Comparison of ENCODE assay signal across 31 cellular contexts in genomic region chr22:49251371-49251770, GRCh38.
"Had no signal": no experiment of that assay in that cellular context is flagged by ENCODE, and none has a peak within 500 bp of the region (broad histone marks: within the 10 kb centered on the region; RNA-seq: fewer than 3 reads in every experiment).

No MANE protein-coding gene starts in this region.

- H3K36me3 ChIP-seq: adrenal gland, breast epithelium, SJCRH30 had no signal

- H3K9me3 Mint-ChIP-seq: activated CD8-positive, alpha-beta T cell treated with anti-CD3 and anti-CD28 coated beads for 36 hours; activated naive CD4-positive, alpha-beta T cell treated with anti-CD3 and anti-CD28 coated beads for 36 hours; activated naive CD8-positive, alpha-beta T cell treated with anti-CD3 and anti-CD28 coated beads, Interleukin-2, amount 10 ng/mL, durations not matched to agents 7 days and 5 days; activated T-cell treated with anti-CD3 and anti-CD28 coated beads, Interleukin-2, amount 50 U/mL, for 24 hours; activated T-helper 1 cell treated with anti-CD3 and anti-CD28 coated beads, Interleukin-12 subunit alpha, Interleukin-12 subunit beta, Interleukin-2, Interleukin-4 antibody, amounts not matched to agents 30 ng/mL and 10 ng/mL and 1 ng/mL, durations not matched to agents 14 hours and 24 hours and 36 hours had no signal

- H3K4me1 ChIP-seq: adrenal gland, breast epithelium, SJCRH30 had no signal

- H3K9ac ChIP-seq: SK-N-SH had no signal

- DNase-seq: activated CD4-positive, alpha-beta T cell treated with anti-CD3 and anti-CD28 coated beads for 4 hours; activated CD8-positive, alpha-beta T cell treated with anti-CD3 and anti-CD28 coated beads for 36 hours; activated gamma-delta T cell; activated naive CD4-positive, alpha-beta T cell treated with anti-CD3 and anti-CD28 coated beads for 36 hours; activated naive CD8-positive, alpha-beta T cell treated with anti-CD3 and anti-CD28 coated beads, Interleukin-2, amount 10 ng/mL, durations not matched to agents 7 days and 5 days; activated T-cell treated with anti-CD3 and anti-CD28 coated beads, Interleukin-2, amount 50 U/mL, for 24 hours; aorta; central memory CD4-positive, alpha-beta T cell; KG1; NCI-H1092; NCI-H1417; NCI-H1694; NCI-H2029; NCI-H2107; NCI-H2171 treated with DMSO at 0.1 percent for 48 hours; NCI-H226; NCI-H510A; NCI-H526 treated with DMSO at 0.1 percent for 48 hours; NK-92 treated with Interleukin-12 subunit alpha and Interleukin-12 subunit beta, amount 100 ng/mL, for 24 hours; OCI-M1; Right ventricle myocardium superior; RPMI8226; SK-N-SH; T-helper 1 cell had no signal

- H3K4me3 ChIP-seq: adrenal gland, breast epithelium, SJCRH30 had no signal

- H3K27ac ChIP-seq: adrenal gland, breast epithelium, SJCRH30, VCaP had no signal

- ATAC-seq: activated CD8-positive, alpha-beta T cell treated with anti-CD3 and anti-CD28 coated beads for 36 hours; Panc1 had no signal

- H3K27ac Mint-ChIP-seq: activated CD8-positive, alpha-beta T cell treated with anti-CD3 and anti-CD28 coated beads for 36 hours; activated naive CD4-positive, alpha-beta T cell treated with anti-CD3 and anti-CD28 coated beads for 36 hours; activated naive CD8-positive, alpha-beta T cell treated with anti-CD3 and anti-CD28 coated beads, Interleukin-2, amount 10 ng/mL, durations not matched to agents 7 days and 5 days; activated T-cell treated with anti-CD3 and anti-CD28 coated beads, Interleukin-2, amount 50 U/mL, for 24 hours; activated T-helper 1 cell treated with anti-CD3 and anti-CD28 coated beads, Interleukin-12 subunit alpha, Interleukin-12 subunit beta, Interleukin-2, Interleukin-4 antibody, amounts not matched to agents 30 ng/mL and 10 ng/mL and 1 ng/mL, durations not matched to agents 14 hours and 24 hours and 36 hours had no signal

- H3K9me3 ChIP-seq: adrenal gland, SJCRH30, SK-N-SH had no signal

- H3K36me3 Mint-ChIP-seq: activated naive CD8-positive, alpha-beta T cell treated with anti-CD3 and anti-CD28 coated beads, Interleukin-2, amount 10 ng/mL, durations not matched to agents 7 days and 5 days; IgD-negative memory B cell had no signal

- H3K4me1 Mint-ChIP-seq: activated naive CD8-positive, alpha-beta T cell treated with anti-CD3 and anti-CD28 coated beads, Interleukin-2, amount 10 ng/mL, durations not matched to agents 7 days and 5 days; IgD-negative memory B cell had no signal

- H3K4me3 Mint-ChIP-seq: activated CD8-positive, alpha-beta T cell treated with anti-CD3 and anti-CD28 coated beads for 36 hours; activated naive CD4-positive, alpha-beta T cell treated with anti-CD3 and anti-CD28 coated beads for 36 hours; activated naive CD8-positive, alpha-beta T cell treated with anti-CD3 and anti-CD28 coated beads, Interleukin-2, amount 10 ng/mL, durations not matched to agents 7 days and 5 days; activated T-cell treated with anti-CD3 and anti-CD28 coated beads, Interleukin-2, amount 50 U/mL, for 24 hours; activated T-helper 1 cell treated with anti-CD3 and anti-CD28 coated beads, Interleukin-12 subunit alpha, Interleukin-12 subunit beta, Interleukin-2, Interleukin-4 antibody, amounts not matched to agents 30 ng/mL and 10 ng/mL and 1 ng/mL, durations not matched to agents 14 hours and 24 hours and 36 hours; IgD-negative memory B cell had no signal

- H3K4me2 ChIP-seq: SK-N-SH had no signal
